In the genomic region with DNA sequence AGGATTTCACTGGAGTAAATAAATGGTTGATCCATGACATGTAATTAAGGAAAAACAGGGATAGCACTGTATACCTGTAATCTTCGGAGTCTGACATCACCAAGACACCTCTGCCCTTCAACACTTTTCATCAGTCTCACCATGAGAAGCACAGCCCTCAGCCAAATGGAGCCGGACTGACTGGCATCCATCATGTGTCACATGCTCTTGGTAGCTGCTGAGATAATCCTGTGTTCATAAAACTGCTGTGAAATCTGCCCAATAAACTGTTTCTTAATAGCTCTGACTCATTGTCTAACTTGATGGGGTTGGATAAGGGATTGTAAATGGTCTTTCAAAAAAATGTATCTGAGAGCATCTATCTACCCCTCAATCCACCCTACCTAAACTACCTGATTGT, we compare ENCODE assay signal across 22 cellular contexts. TPM values are rescaled to one million over a fixed set of nuclear protein-coding genes. Genes with fewer than 3 reads are reported as not detected.
"Had no signal": no experiment of that assay in that cellular context is flagged by ENCODE, and none has a peak within 500 bp of the region (broad histone marks: within the 10 kb centered on the region; RNA-seq: fewer than 3 reads in every experiment).

No MANE protein-coding gene starts in this region.

- ATAC-seq: activated T-cell treated with anti-CD3 and anti-CD28 coated beads, Interleukin-2, amount 50 U/mL, for 72 hours; heart right ventricle; natural killer cell; pancreas; sciatic nerve had no signal

- H3K4me3 Mint-ChIP-seq: activated T-cell treated with anti-CD3 and anti-CD28 coated beads, Interleukin-2, amount 50 U/mL, for 72 hours; natural killer cell had no signal

- H3K9me3 Mint-ChIP-seq: activated T-cell treated with anti-CD3 and anti-CD28 coated beads, Interleukin-2, amount 50 U/mL, for 72 hours had no signal

- DNase-seq: activated CD4-positive, alpha-beta T cell treated with anti-CD3 and anti-CD28 coated beads for 1 hour; activated CD4-positive, alpha-beta T cell treated with anti-CD3 and anti-CD28 coated beads, Interleukin-2, amount 50 U/mL, for 4 hours; activated effector memory CD4-positive, alpha-beta T cell treated with anti-CD3 and anti-CD28 coated beads, Interleukin-2, amount 50 U/mL, for 16 hours; activated naive CD4-positive, alpha-beta T cell treated with anti-CD3 and anti-CD28 coated beads, Interleukin-2, amount 50 U/mL, for 16 hours; activated T-cell treated with anti-CD3 and anti-CD28 coated beads, Interleukin-2, amount 50 U/mL, for 72 hours; cerebellar nuclear complex; effector CD8-positive, alpha-beta T cell; heart right ventricle; natural killer cell; pancreas; stimulated activated CD8-positive, alpha-beta memory T cell treated with anti-CD3 and anti-CD28 coated beads, Interleukin-4, amount 100 ng/mL, for 48 hours; stimulated activated naive CD4-positive, alpha-beta T cell; thyroid gland; WERI-Rb-1 had no signal

- H3K36me3 Mint-ChIP-seq: natural killer cell had no signal

- FAIRE-seq: pancreas had no signal

- H3K4me1 Mint-ChIP-seq: natural killer cell had no signal

- H3K4me3 ChIP-seq: ascending aorta, breast epithelium, esophagus muscularis mucosa, heart right ventricle, pancreas, thyroid gland had no signal

- H3K27ac Mint-ChIP-seq: activated T-cell treated with anti-CD3 and anti-CD28 coated beads, Interleukin-2, amount 50 U/mL, for 72 hours; natural killer cell had no signal

RNA-seq across cellular contexts. Expression of a gene that starts 33.6 kb away (rescaled TPM):
- total RNA-seq: activated CD8-positive, alpha-beta memory T cell treated with anti-CD3 and anti-CD28 coated beads for 36 hours; activated T-cell treated with anti-CD3 and anti-CD28 coated beads, Interleukin-2, amount 50 U/mL, for 72 hours; ascending aorta; mesenteric fat pad; natural killer cell; pancreas; sciatic nerve; subcutaneous adipose tissue; T-helper 2 cell treated with Interferon-gamma antibody and Interleukin-4, amounts not matched to agents 100 ng/mL and 5 ng/mL, for 36 hours; thyroid gland had no signal
